Comparison of ENCODE assay signal across 8 cellular contexts in the genomic region with DNA sequence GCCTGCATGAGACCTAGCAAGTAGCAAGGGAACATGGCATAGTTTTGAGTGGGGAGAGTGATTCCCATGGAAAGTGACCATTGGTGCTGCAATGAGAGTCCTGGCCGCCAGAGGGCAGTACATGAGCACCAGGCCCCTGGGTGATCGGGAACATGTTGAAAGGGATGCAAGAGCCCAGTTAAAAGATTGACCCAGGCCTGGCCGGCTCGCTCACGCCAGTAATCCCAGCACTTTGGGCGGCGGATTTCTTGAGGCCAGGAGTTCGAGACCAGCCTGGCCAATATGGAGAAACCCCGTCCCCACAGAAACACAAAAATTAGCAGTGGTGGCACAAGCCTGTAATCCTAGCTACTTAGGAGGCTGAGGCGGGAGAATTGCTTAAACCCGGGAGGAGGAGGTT.
DNase-seq lines count a peak whose midpoint lies in the region; ATAC-seq lines count a peak whose summit lies in the region.

No MANE protein-coding gene starts in this region.

- peaks cover 5% of the 10 kb centered on the region for H3K27me3 Mint-ChIP-seq in memory B cell

- peaks cover 4% of the 10 kb centered on the region for H3K4me1 Mint-ChIP-seq in memory B cell

- no peaks in the 10 kb centered on the region for H3K9me3 Mint-ChIP-seq in memory B cell

- ATAC-seq in HG02610 (IDR thresholded peaks at IDR 0.05; ENCODE audit: unreplicated experiment) (peak; percentile 95), memory B cell (ENCODE audit: low read depth) (peak; percentile 54)

- no peaks in the 10 kb centered on the region for H3K36me3 Mint-ChIP-seq in memory B cell

- H3K27ac Mint-ChIP-seq in memory B cell: no peak overlapping the region

- DNase-seq in NCI-H2081 (lab: John Stamatoyannopoulos, UW) (peak; percentile 11 to 12), NCI-H2081 treated with DMSO at 0.1 percent for 48 hours (lab: John Stamatoyannopoulos, UW) (no peak), NCI-H146 (lab: John Stamatoyannopoulos, UW) (peak; percentile 55), ecto neural progenitor cell (ENCODE audit: low spot score) (peak; percentile 81), memory B cell (ENCODE audit: low spot score in 2 of 2) (peak; percentile 39 to 46)
- peak; percentile 35 to 44 for DNase-seq in activated CD4-positive, alpha-beta T cell treated with anti-CD3 and anti-CD28 coated beads, Interleukin-2, amount 50 U/mL, for 24 hours (ENCODE audit: low read depth in 1 of 2, low spot score in 1 of 2)
- peak; percentile 20 to 28 for DNase-seq in stimulated activated CD8-positive, alpha-beta memory T cell treated with anti-CD3 and anti-CD28 coated beads, Interleukin-4, amount 100 ng/mL, for 4 hours (ENCODE audit: low read depth in 2 of 2, low spot score in 1 of 2)

- H3K4me3 Mint-ChIP-seq in memory B cell: no peak overlapping the region
